ENCODE assay signal across 7 cellular contexts in genomic region chr11:67352546-67353316, GRCh38. TPM values are rescaled to one million over a fixed set of nuclear protein-coding genes. Genes with fewer than 3 reads are reported as not detected.
DNase-seq lines count a peak whose midpoint lies in the region; ATAC-seq, FAIRE-seq and TF ChIP-seq lines count a peak whose summit lies in the region.

No MANE protein-coding gene starts in this region.

- no peaks in the 10 kb centered on the region for H3K36me3 Mint-ChIP-seq in activated naive CD4-positive, alpha-beta T cell treated with anti-CD3 and anti-CD28 coated beads, Interleukin-2, amount 50 U/mL, for 24 hours

- H3K9ac ChIP-seq in skeletal muscle tissue (ENCODE audit: low read depth in 1 of 3, low read length in 3 of 3), result peak overlapping the region; percentile 92 to 98 (median 92)

- DNase-seq in GM12864 (ENCODE audit: low read depth) (no peak), H54 (ENCODE audit: insufficient read length, low spot score) (no peak), NCI-H2029 (lab: John Stamatoyannopoulos, UW) (peak; percentile 78), right cardiac atrium (peak in 2 of 3 donors; percentile 47 to 65)

- H3K27ac ChIP-seq in right cardiac atrium (ENCODE audit: low read length), result peak overlapping the region; percentile 97
- H3K27ac ChIP-seq in skeletal muscle tissue (ENCODE audit: low read depth, low read length), result peak overlapping the region; percentile 100

- peak; percentile 19; the same call in 1 of the 2 replicates for TF ChIP-seq POLR2A in H54 (IDR thresholded peaks at IDR 0.05; ENCODE audit: low read depth, low read length)

- H3K36me3 ChIP-seq in skeletal muscle tissue (ENCODE audit: control insufficient read depth in 3 of 3, insufficient read depth in 3 of 3, low read length in 3 of 3), result peaks cover 0 to 4% (median 0%) of the 10 kb centered on the region in 3 donors

- H3K4me3 ChIP-seq in GM12864 (ENCODE audit: low read depth, low read length) (peak overlapping the region; percentile 87), right cardiac atrium (ENCODE audit: low read length) (peak overlapping the region; percentile 62), skeletal muscle tissue (ENCODE audit: low read length in 3 of 3) (peak overlapping the region; percentile 90 to 94 (median 91))

- H3K4me1 Mint-ChIP-seq in activated naive CD4-positive, alpha-beta T cell treated with anti-CD3 and anti-CD28 coated beads, Interleukin-2, amount 50 U/mL, for 24 hours, result peaks cover 64% of the 10 kb centered on the region

- H3K9me3 ChIP-seq in right cardiac atrium (ENCODE audit: control insufficient read depth, low read length) (no peaks in the 10 kb centered on the region), skeletal muscle tissue (ENCODE audit: control insufficient read depth in 3 of 3, low read length in 3 of 3) (no peaks in the 10 kb centered on the region)

- H3K4me1 ChIP-seq in right cardiac atrium (ENCODE audit: control insufficient read depth, insufficient read depth, low read length) (peaks cover 29% of the 10 kb centered on the region), skeletal muscle tissue (ENCODE audit: control insufficient read depth in 3 of 3, insufficient read depth in 3 of 3, low read length in 3 of 3) (peaks cover 31 to 68% (median 61%) of the 10 kb centered on the region in 3 donors)

- 7% methylated on average over 25 of the region's 25 CpGs for WGBS in right cardiac atrium

- no peaks in the 10 kb centered on the region for H3K27me3 ChIP-seq in right cardiac atrium (ENCODE audit: control insufficient read depth, insufficient read depth)
- no peaks in the 10 kb centered on the region for H3K27me3 ChIP-seq in skeletal muscle tissue (ENCODE audit: control insufficient read depth in 3 of 3, insufficient read depth in 3 of 3, low read length in 3 of 3)

- FAIRE-seq in H54 (lab: Jason Lieb, UNC), result no peak

- intact Hi-C loops in right cardiac atrium (cut with DNase I), result loop anchor here in 1 of 4 donors (5.0 kb wide), 1 partner anchor 40 kb away; the partner anchor contains the start of gene RAD9A

- ATAC-seq in right cardiac atrium, result peak; percentile 3 to 5
- no peak for ATAC-seq in HG03457 (IDR thresholded peaks at IDR 0.05; ENCODE audit: unreplicated experiment)

- peak overlapping the region; percentile 98 for H3K4me3 Mint-ChIP-seq in activated naive CD4-positive, alpha-beta T cell treated with anti-CD3 and anti-CD28 coated beads, Interleukin-2, amount 50 U/mL, for 24 hours

- peak overlapping the region; percentile 99 for H3K27ac Mint-ChIP-seq in activated naive CD4-positive, alpha-beta T cell treated with anti-CD3 and anti-CD28 coated beads, Interleukin-2, amount 50 U/mL, for 24 hours

- no peaks in the 10 kb centered on the region for H3K9me3 Mint-ChIP-seq in activated naive CD4-positive, alpha-beta T cell treated with anti-CD3 and anti-CD28 coated beads, Interleukin-2, amount 50 U/mL, for 24 hours

- TF ChIP-seq CTCF in GM12864 (IDR thresholded peaks at IDR 0.05; ENCODE audit: low read depth, low read length, missing control alignments), result no peak

- no peaks in the 10 kb centered on the region for H3K27me3 Mint-ChIP-seq in activated naive CD4-positive, alpha-beta T cell treated with anti-CD3 and anti-CD28 coated beads, Interleukin-2, amount 50 U/mL, for 24 hours

RNA-seq across cellular contexts. Expression of gene POLD4, which starts 0.6 kb away (rescaled TPM):
- total RNA-seq in right cardiac atrium (10 to 100 TPM; 53.8 to 86.6 (median 65.3) TPM), skeletal muscle tissue (14.6 TPM)
- 124 TPM for polyA plus RNA-seq in right cardiac atrium

RNA-seq across cellular contexts. Expression of gene CLCF1, which starts 20.7 kb away (rescaled TPM):
- total RNA-seq in right cardiac atrium (1 to 10 TPM; 2.9 to 6.1 (median 3.0) TPM), skeletal muscle tissue (1.0 TPM)
- polyA plus RNA-seq in right cardiac atrium, result 3.7 TPM

RNA-seq across cellular contexts. Expression of gene RAD9A, which starts 39.1 kb away (rescaled TPM):
- total RNA-seq in right cardiac atrium (10 to 100 TPM in 1 of 4 donors, 1 to 10 TPM in 3; 7.9 to 11.7 (median 9.4) TPM), skeletal muscle tissue (2.6 TPM)
- polyA plus RNA-seq in right cardiac atrium, result 7.3 TPM

RNA-seq across cellular contexts. Expression of gene PPP1CA, which starts 48.9 kb away (rescaled TPM):
- total RNA-seq in right cardiac atrium (10 to 100 TPM; 73.1 to 93.4 (median 79.1) TPM), skeletal muscle tissue (163 TPM)
- polyA plus RNA-seq in right cardiac atrium, result 79.4 TPM

RNA-seq across cellular contexts. Expression of gene SSH3, which starts 49.4 kb away (rescaled TPM):
- total RNA-seq in right cardiac atrium (10 to 100 TPM; 23.9 to 25.9 (median 25.1) TPM), skeletal muscle tissue (6.8 TPM)
- 14.9 TPM for polyA plus RNA-seq in right cardiac atrium

Comparison
In these comparisons a context has a peak if more than half of its experiments do, and no peak if none do; other contexts are left out.
1. DNase-seq: peak in NCI-H2029 (single experiment) and right cardiac atrium (2 of 3); none in GM12864 (single experiment) and H54 (single experiment).
2. Peak in every context shown above with its lines, with median percentiles within 50 percentile points of each other: H3K4me3 ChIP-seq.